Comparison of ENCODE assay signal across 8 cellular contexts in the genomic region with DNA sequence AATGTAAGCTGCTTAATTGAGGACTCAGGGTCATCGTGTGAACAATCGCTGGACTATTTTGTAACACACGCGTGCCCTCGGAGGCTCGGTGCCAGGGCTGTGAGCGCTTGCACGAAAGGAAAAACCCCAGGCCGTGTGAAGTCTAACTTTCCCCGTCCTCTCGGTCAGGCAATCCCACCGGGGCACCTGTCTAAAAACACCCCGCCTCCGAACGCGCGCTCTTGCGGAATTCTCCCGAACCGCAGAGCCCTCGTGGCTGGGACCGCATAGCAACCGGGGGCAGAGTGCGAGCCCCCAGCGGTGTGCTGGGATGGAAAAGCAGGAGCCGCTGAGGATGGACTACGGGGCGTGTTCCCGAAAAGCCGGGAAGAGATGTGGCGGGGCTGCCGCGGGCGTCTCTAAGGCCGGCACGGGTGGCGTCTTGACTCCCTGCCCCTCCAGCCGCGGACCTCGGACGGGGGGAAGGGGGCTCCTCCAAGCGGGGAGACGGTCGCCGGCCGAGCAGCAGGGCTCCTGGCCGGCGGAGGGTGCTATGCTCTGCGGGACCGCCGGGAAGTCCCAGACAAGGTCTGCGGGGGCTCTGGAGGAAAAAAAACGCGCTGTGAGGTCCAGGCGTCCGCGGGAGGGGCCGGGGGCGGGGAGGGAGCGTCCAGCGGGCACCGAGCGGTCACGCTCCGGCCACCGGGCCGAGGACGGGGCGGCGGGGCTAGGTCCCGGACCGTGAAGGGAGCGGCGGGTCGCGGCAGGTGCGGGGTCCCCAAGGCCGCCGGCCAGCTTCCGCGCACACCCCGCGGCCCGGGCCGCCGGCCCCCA. TPM values are rescaled to one million over a fixed set of nuclear protein-coding genes. Genes with fewer than 3 reads are reported as not detected.
DNase-seq lines count a peak whose midpoint lies in the region; ATAC-seq and TF ChIP-seq lines count a peak whose summit lies in the region.

No MANE protein-coding gene starts in this region.

- H3K9me3 ChIP-seq in BLaER1 treated with 17β-estradiol and CSF1 and Interleukin-3, amounts not matched to agents 10 nM and 100 nM (replicated peaks in 1 of 11): no peaks in the 10 kb centered on the region
- no peaks in the 10 kb centered on the region for H3K9me3 ChIP-seq in adipocyte (ENCODE audit: control insufficient read depth, low read length)
- no peaks in the 10 kb centered on the region for H3K9me3 ChIP-seq in right atrium auricular region

- peak overlapping the region; percentile 79 to 100 (median 98) for H3K4me2 ChIP-seq in BLaER1 treated with 17β-estradiol and CSF1 and Interleukin-3, amounts not matched to agents 10 nM and 100 nM

- peak overlapping the region; percentile 74 to 94 (median 87) for H3K9ac ChIP-seq in BLaER1 treated with 17β-estradiol and CSF1 and Interleukin-3, amounts not matched to agents 10 nM and 100 nM
- H3K9ac ChIP-seq in adipocyte (ENCODE audit: low read length) (peak overlapping the region; percentile 91), rectal smooth muscle tissue (ENCODE audit: low read length) (peak overlapping the region; percentile 70)

- TF ChIP-seq CTCF in right atrium auricular region (IDR thresholded peaks at IDR 0.05): peak; percentile 19 to 47

- peak; percentile 30 for ATAC-seq in GM18909 (IDR thresholded peaks at IDR 0.05; ENCODE audit: poor library complexity, unreplicated experiment)
- peak; percentile 21 for ATAC-seq in HG03432 (IDR thresholded peaks at IDR 0.05; ENCODE audit: unreplicated experiment)
- ATAC-seq in SK-N-SH treated with all-trans-retinoic acid at 6 μM for 48 hours: peak; percentile 43
- no peak for ATAC-seq in GM18858 (IDR thresholded peaks at IDR 0.05; ENCODE audit: unreplicated experiment)

- H4K20me1 ChIP-seq in BLaER1 treated with 17β-estradiol and CSF1 and Interleukin-3, amounts not matched to agents 10 nM and 100 nM: peaks cover 0 to 41% (median 0%) of the 10 kb centered on the region in 11 experiments; a peak in 3 of 22 replicates

- peaks cover 5 to 30% (median 13%) of the 10 kb centered on the region in 10 experiments; a peak in 17 of 20 replicates for H3K4me1 ChIP-seq in BLaER1 treated with 17β-estradiol and CSF1 and Interleukin-3, amounts not matched to agents 10 nM and 100 nM
- H3K4me1 ChIP-seq in adipocyte (ENCODE audit: control insufficient read depth, insufficient read depth, low read length) (peaks cover 22% of the 10 kb centered on the region), right atrium auricular region (peaks cover 0 to 10% of the 10 kb centered on the region in 2 donors), rectal smooth muscle tissue (ENCODE audit: control insufficient read depth, insufficient read depth, low read length) (no peaks in the 10 kb centered on the region)

- peak overlapping the region; percentile 80 to 94 (median 91) for H3K27ac ChIP-seq in BLaER1 treated with 17β-estradiol and CSF1 and Interleukin-3, amounts not matched to agents 10 nM and 100 nM
- H3K27ac ChIP-seq in right atrium auricular region (peak overlapping the region; percentile 97 to 99), rectal smooth muscle tissue (ENCODE audit: low read depth, low read length) (peak overlapping the region; percentile 98)

- peaks cover 28 to 51% (median 38%) of the 10 kb centered on the region in 11 experiments for H3K27me3 ChIP-seq in BLaER1 treated with 17β-estradiol and CSF1 and Interleukin-3, amounts not matched to agents 10 nM and 100 nM
- H3K27me3 ChIP-seq in adipocyte (replicated peaks; ENCODE audit: control insufficient read depth, insufficient read depth, low read length) (no peaks in the 10 kb centered on the region), right atrium auricular region (no peaks in the 10 kb centered on the region), rectal smooth muscle tissue (ENCODE audit: control insufficient read depth, insufficient read depth, low read length) (no peaks in the 10 kb centered on the region)

- peaks cover 0 to 3% (median 0%) of the 10 kb centered on the region in 11 experiments; a peak in 1 of 22 replicates for H3K36me3 ChIP-seq in BLaER1 treated with 17β-estradiol and CSF1 and Interleukin-3, amounts not matched to agents 10 nM and 100 nM
- H3K36me3 ChIP-seq in adipocyte (ENCODE audit: control insufficient read depth, insufficient read depth, low read length, severe bottlenecking) (no peaks in the 10 kb centered on the region), right atrium auricular region (no peaks in the 10 kb centered on the region), rectal smooth muscle tissue (ENCODE audit: control insufficient read depth, insufficient read depth, low read length) (no peaks in the 10 kb centered on the region)

- DNase-seq in adipocyte (ENCODE audit: low read depth) (peak; percentile 75), right atrium auricular region (ENCODE audit: low spot score) (no peak)

- peak overlapping the region; percentile 79 to 90 (median 86) for H3K4me3 ChIP-seq in BLaER1 treated with 17β-estradiol and CSF1 and Interleukin-3, amounts not matched to agents 10 nM and 100 nM
- H3K4me3 ChIP-seq in adipocyte (ENCODE audit: low read length) (peak overlapping the region; percentile 91), right atrium auricular region (peak overlapping the region; percentile 77 to 88), rectal smooth muscle tissue (ENCODE audit: low read length) (peak overlapping the region; percentile 77)

TF ChIP-seq in SK-N-SH treated with all-trans-retinoic acid at 6 μM for 48 hours, 23 proteins besides CTCF, POLR2A, EP300 and RAD21 (continues in another document):
- TF ChIP-seq SNAI2 (CRISPR knock-in tag; IDR thresholded peaks at IDR 0.05) (0 out of 2 replicates have a peak, but pooled peaks have one; percentile 16), TOX (CRISPR knock-in tag; IDR thresholded peaks at IDR 0.05; ENCODE audit: borderline replicate concordance) (no peak), ZNF70 (CRISPR knock-in tag; IDR thresholded peaks at IDR 0.05) (no peak), OSR1 (CRISPR knock-in tag; IDR thresholded peaks at IDR 0.05) (no peak), ZFP30 (CRISPR knock-in tag; IDR thresholded peaks at IDR 0.05) (no peak), RARB (CRISPR knock-in tag; IDR thresholded peaks at IDR 0.05) (no peak), GLIS3 (CRISPR knock-in tag; IDR thresholded peaks at IDR 0.05) (no peak), ZNF565 (CRISPR knock-in tag; conservative IDR thresholded peaks at IDR 0.05; ENCODE audit: low read depth) (no peak), BACH2 (CRISPR knock-in tag; IDR thresholded peaks at IDR 0.05; ENCODE audit: borderline replicate concordance) (no peak)
- TF ChIP-seq, protein P1, sequence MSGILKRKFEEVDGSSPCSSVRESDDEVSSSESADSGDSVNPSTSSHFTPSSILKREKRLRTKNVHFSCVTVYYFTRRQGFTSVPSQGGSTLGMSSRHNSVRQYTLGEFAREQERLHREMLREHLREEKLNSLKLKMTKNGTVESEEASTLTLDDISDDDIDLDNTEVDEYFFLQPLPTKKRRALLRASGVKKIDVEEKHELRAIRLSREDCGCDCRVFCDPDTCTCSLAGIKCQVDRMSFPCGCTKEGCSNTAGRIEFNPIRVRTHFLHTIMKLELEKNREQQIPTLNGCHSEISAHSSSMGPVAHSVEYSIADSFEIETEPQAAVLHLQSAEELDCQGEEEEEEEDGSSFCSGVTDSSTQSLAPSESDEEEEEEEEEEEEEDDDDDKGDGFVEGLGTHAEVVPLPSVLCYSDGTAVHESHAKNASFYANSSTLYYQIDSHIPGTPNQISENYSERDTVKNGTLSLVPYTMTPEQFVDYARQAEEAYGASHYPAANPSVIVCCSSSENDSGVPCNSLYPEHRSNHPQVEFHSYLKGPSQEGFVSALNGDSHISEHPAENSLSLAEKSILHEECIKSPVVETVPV (CRISPR knock-in tag; IDR thresholded peaks at IDR 0.05): no peak
- TF ChIP-seq, protein P2, sequence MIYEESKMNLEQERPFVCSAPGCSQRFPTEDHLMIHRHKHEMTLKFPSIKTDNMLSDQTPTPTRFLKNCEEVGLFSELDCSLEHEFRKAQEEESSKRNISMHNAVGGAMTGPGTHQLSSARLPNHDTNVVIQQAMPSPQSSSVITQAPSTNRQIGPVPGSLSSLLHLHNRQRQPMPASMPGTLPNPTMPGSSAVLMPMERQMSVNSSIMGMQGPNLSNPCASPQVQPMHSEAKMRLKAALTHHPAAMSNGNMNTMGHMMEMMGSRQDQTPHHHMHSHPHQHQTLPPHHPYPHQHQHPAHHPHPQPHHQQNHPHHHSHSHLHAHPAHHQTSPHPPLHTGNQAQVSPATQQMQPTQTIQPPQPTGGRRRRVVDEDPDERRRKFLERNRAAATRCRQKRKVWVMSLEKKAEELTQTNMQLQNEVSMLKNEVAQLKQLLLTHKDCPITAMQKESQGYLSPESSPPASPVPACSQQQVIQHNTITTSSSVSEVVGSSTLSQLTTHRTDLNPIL (CRISPR knock-in tag; IDR thresholded peaks at IDR 0.05; ENCODE audit: low read depth): no peak
- TF ChIP-seq, protein P3, sequence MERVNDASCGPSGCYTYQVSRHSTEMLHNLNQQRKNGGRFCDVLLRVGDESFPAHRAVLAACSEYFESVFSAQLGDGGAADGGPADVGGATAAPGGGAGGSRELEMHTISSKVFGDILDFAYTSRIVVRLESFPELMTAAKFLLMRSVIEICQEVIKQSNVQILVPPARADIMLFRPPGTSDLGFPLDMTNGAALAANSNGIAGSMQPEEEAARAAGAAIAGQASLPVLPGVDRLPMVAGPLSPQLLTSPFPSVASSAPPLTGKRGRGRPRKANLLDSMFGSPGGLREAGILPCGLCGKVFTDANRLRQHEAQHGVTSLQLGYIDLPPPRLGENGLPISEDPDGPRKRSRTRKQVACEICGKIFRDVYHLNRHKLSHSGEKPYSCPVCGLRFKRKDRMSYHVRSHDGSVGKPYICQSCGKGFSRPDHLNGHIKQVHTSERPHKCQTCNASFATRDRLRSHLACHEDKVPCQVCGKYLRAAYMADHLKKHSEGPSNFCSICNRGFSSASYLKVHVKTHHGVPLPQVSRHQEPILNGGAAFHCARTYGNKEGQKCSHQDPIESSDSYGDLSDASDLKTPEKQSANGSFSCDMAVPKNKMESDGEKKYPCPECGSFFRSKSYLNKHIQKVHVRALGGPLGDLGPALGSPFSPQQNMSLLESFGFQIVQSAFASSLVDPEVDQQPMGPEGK (CRISPR knock-in tag; IDR thresholded peaks at IDR 0.05; ENCODE audit: borderline replicate concordance): 0 out of 2 replicates have a peak, but pooled peaks have one; percentile 51

RNA-seq across cellular contexts. Expression of a gene that starts 0.9 kb away (rescaled TPM):
- total RNA-seq in right atrium auricular region: 10 to 100 TPM in 1 of 2 donors, 1 to 10 TPM in 1; 5.5 to 10.3 TPM

RNA-seq across cellular contexts. Expression of a gene that starts 55.4 kb away (rescaled TPM):
- 1 to 10 TPM; 8.6 to 9.1 TPM for total RNA-seq in right atrium auricular region
